ENCODE assay signal across 25 cellular contexts in genomic region chr2:139652385-139652784, GRCh38.
"Had no signal": no experiment of that assay in that cellular context is flagged by ENCODE, and none has a peak within 500 bp of the region (broad histone marks: within the 10 kb centered on the region; RNA-seq: fewer than 3 reads in every experiment).

No MANE protein-coding gene starts in this region.

- H3K4me1 Mint-ChIP-seq: immature natural killer cell; naive B cell; nephron; stimulated activated memory B cell treated with anti-CD40 and anti-IgM and Interleukin-4, amounts not matched to agents 10 μg/mL and 1 μg/mL and 100 μg/mL, for 72 hours had no signal

- H3K27me3 ChIP-seq: dorsolateral prefrontal cortex, esophagus muscularis mucosa, pancreas, right lobe of liver, spleen, testis, tibial nerve, upper lobe of right lung had no signal

- H3K4me3 Mint-ChIP-seq: immature natural killer cell; naive B cell; nephron; stimulated activated memory B cell treated with anti-CD40 and anti-IgM and Interleukin-4, amounts not matched to agents 10 μg/mL and 1 μg/mL and 100 μg/mL, for 72 hours; stimulated activated naive CD8-positive, alpha-beta T cell treated with anti-CD3 and anti-CD28 coated beads, Interleukin-15, Interleukin-2, amounts not matched to agents 100 ng/mL and 50 ng/mL, for 24 hours had no signal

- H3K4me1 ChIP-seq: esophagus muscularis mucosa, pancreas, right lobe of liver, spleen, testis, tibial nerve, upper lobe of right lung had no signal

- H3K27me3 Mint-ChIP-seq: naive B cell; progenitor cell of endocrine pancreas; stimulated activated memory B cell treated with anti-CD40 and anti-IgM and Interleukin-4, amounts not matched to agents 10 μg/mL and 1 μg/mL and 100 μg/mL, for 72 hours; stimulated activated naive CD8-positive, alpha-beta T cell treated with anti-CD3 and anti-CD28 coated beads, Interleukin-15, Interleukin-2, amounts not matched to agents 100 ng/mL and 50 ng/mL, for 24 hours had no signal

- H3K27ac Mint-ChIP-seq: immature natural killer cell; naive B cell; nephron; progenitor cell of endocrine pancreas; stimulated activated memory B cell treated with anti-CD40 and anti-IgM and Interleukin-4, amounts not matched to agents 10 μg/mL and 1 μg/mL and 100 μg/mL, for 72 hours; stimulated activated naive CD8-positive, alpha-beta T cell treated with anti-CD3 and anti-CD28 coated beads, Interleukin-15, Interleukin-2, amounts not matched to agents 100 ng/mL and 50 ng/mL, for 24 hours had no signal

- FAIRE-seq: keratinocyte had no signal

- H3K4me3 ChIP-seq: dorsolateral prefrontal cortex, esophagus muscularis mucosa, lung, pancreas, right lobe of liver, spleen, testis, tibial nerve, upper lobe of right lung had no signal

- DNase-seq: cortex of kidney; dorsolateral prefrontal cortex; effector CD8-positive, alpha-beta T cell; immature natural killer cell; left colon; left ventricle myocardium superior; mesendoderm; naive B cell; occipital lobe; pancreas; right lobe of liver; spleen; stimulated activated CD4-positive, alpha-beta T cell treated with anti-CD3 and anti-CD28 coated beads, Interleukin-15, amount 100 ng/mL, for 24 hours; stimulated activated CD4-positive, alpha-beta T cell treated with anti-CD3 and anti-CD28 coated beads, Interleukin-1b, Interleukin-23, amount 100 ng/mL, for 48 hours; stimulated activated CD4-positive, alpha-beta T cell treated with anti-CD3 and anti-CD28 coated beads, Interleukin-4, amount 100 ng/mL, for 24 hours; testis; upper lobe of right lung had no signal

- ATAC-seq: left colon; left ventricle myocardium superior; pancreas; right lobe of liver; stimulated activated memory B cell treated with anti-CD40 and anti-IgM and Interleukin-4, amounts not matched to agents 10 μg/mL and 1 μg/mL and 100 μg/mL, for 72 hours; upper lobe of right lung had no signal

- H3K9me3 ChIP-seq: pancreas, right lobe of liver, testis, upper lobe of right lung had no signal

- H3K36me3 Mint-ChIP-seq: immature natural killer cell; naive B cell; stimulated activated memory B cell treated with anti-CD40 and anti-IgM and Interleukin-4, amounts not matched to agents 10 μg/mL and 1 μg/mL and 100 μg/mL, for 72 hours had no signal

- H3K27ac ChIP-seq: dorsolateral prefrontal cortex, esophagus muscularis mucosa, pancreas, right lobe of liver, spleen, testis, tibial nerve, upper lobe of right lung had no signal

- H3K36me3 ChIP-seq: esophagus muscularis mucosa, pancreas, right lobe of liver, spleen, tibial nerve, upper lobe of right lung had no signal
